In genomic region chr2:74503506-74504475, GRCh38 we compare ENCODE assay signal across 10 cellular contexts. TPM values are rescaled to one million over a fixed set of nuclear protein-coding genes. Genes with fewer than 3 reads are reported as not detected.
A peak's percentile ranks its signal among the peaks of the same experiment; 100 is the strongest.
DNase-seq lines count a peak whose midpoint lies in the region; ATAC-seq and TF ChIP-seq lines count a peak whose summit lies in the region.
"Had no signal": no experiment of that assay in that cellular context is flagged by ENCODE, and none has a peak within 500 bp of the region (broad histone marks: within the 10 kb centered on the region; RNA-seq: fewer than 3 reads in every experiment).

No MANE protein-coding gene starts in this region.

- H3K27ac ChIP-seq in upper lobe of right lung = peak overlapping the region; percentile 89
- H3K27ac ChIP-seq: VCaP had no signal

- TF ChIP-seq CTCF in chondrocyte (IDR thresholded peaks at IDR 0.05) = no peak
- no peak for TF ChIP-seq CTCF in upper lobe of right lung (IDR thresholded peaks at IDR 0.05)

- no peak overlapping the region for H3K27ac Mint-ChIP-seq in activated naive CD4-positive, alpha-beta T cell treated with anti-CD3 and anti-CD28 coated beads, Interleukin-2, amount 10 ng/mL, durations not matched to agents 7 days and 5 days
- peak overlapping the region; percentile 85 for H3K27ac Mint-ChIP-seq in chondrocyte (ENCODE audit: unreplicated experiment)

- intact Hi-C loops in upper lobe of right lung (cut with DNase I) (no loop called here), left colon (cut with DNase I, micrococcal nuclease) (no loop called here)

- H3K4me1 ChIP-seq in mononuclear cell (ENCODE audit: insufficient read depth, low read length) = peaks cover 75% of the 10 kb centered on the region
- H3K4me1 ChIP-seq in upper lobe of right lung = peaks cover 50% of the 10 kb centered on the region

- no peak for DNase-seq in activated naive CD4-positive, alpha-beta T cell treated with anti-CD3 and anti-CD28 coated beads, Interleukin-2, amount 10 ng/mL, durations not matched to agents 7 days and 5 days
- DNase-seq in activated naive CD4-positive, alpha-beta T cell (lab: John Stamatoyannopoulos, UW) = no peak
- DNase-seq in chondrocyte (ENCODE audit: low spot score) (no peak), upper lobe of right lung (no peak), left colon (no peak), HUDEP-2 (lab: John Stamatoyannopoulos, UW; ENCODE audit: unreplicated experiment in 76 of 76) (no peak)
- no peak for DNase-seq in stimulated activated CD4-positive, alpha-beta T cell treated with anti-CD3 and anti-CD28 coated beads, Interleukin-4, amount 100 ng/mL, for 4 hours
- DNase-seq: DND-41 had no signal

- peaks cover 54% of the 10 kb centered on the region for H3K27me3 ChIP-seq in mononuclear cell (ENCODE audit: insufficient read depth, low read length)
- peaks cover 23% of the 10 kb centered on the region for H3K27me3 ChIP-seq in upper lobe of right lung

- H3K27me3 Mint-ChIP-seq in activated naive CD4-positive, alpha-beta T cell treated with anti-CD3 and anti-CD28 coated beads, Interleukin-2, amount 10 ng/mL, durations not matched to agents 7 days and 5 days = peaks cover 80% of the 10 kb centered on the region
- H3K27me3 Mint-ChIP-seq in chondrocyte (ENCODE audit: low read depth) = peaks cover 14% of the 10 kb centered on the region

- ATAC-seq in upper lobe of right lung (no peak), left colon (no peak)

- CTCF ChIA-PET in activated naive CD4-positive, alpha-beta T cell treated with anti-CD3 and anti-CD28 coated beads, Interleukin-2, amount 10 ng/mL, durations not matched to agents 7 days and 5 days (lab: Charles Lee) = interaction anchor here (0.6 to 2.5 kb wide), 9 partner anchors 7 to 90 kb away, joined by 3 to 11 read pairs (median 4); partner anchors contain the start of genes CCDC142 and TTC31

- H3K9me3 Mint-ChIP-seq in activated naive CD4-positive, alpha-beta T cell treated with anti-CD3 and anti-CD28 coated beads, Interleukin-2, amount 10 ng/mL, durations not matched to agents 7 days and 5 days = no peaks in the 10 kb centered on the region
- no peaks in the 10 kb centered on the region for H3K9me3 Mint-ChIP-seq in chondrocyte (ENCODE audit: low read depth)

- H3K4me3 ChIP-seq in mononuclear cell (ENCODE audit: low read length) = peak overlapping the region; percentile 45
- H3K4me3 ChIP-seq in upper lobe of right lung = peak overlapping the region; percentile 68

- peaks cover 14% of the 10 kb centered on the region for H3K36me3 ChIP-seq in upper lobe of right lung

- peaks cover 72% of the 10 kb centered on the region for H3K4me1 Mint-ChIP-seq in activated naive CD4-positive, alpha-beta T cell treated with anti-CD3 and anti-CD28 coated beads, Interleukin-2, amount 10 ng/mL, durations not matched to agents 7 days and 5 days
- peaks cover 65% of the 10 kb centered on the region for H3K4me1 Mint-ChIP-seq in chondrocyte (ENCODE audit: low read depth)

- H3K4me3 Mint-ChIP-seq in activated naive CD4-positive, alpha-beta T cell treated with anti-CD3 and anti-CD28 coated beads, Interleukin-2, amount 10 ng/mL, durations not matched to agents 7 days and 5 days = peak overlapping the region; percentile 61
- H3K4me3 Mint-ChIP-seq in chondrocyte (ENCODE audit: unreplicated experiment) = peak overlapping the region; percentile 71

- peaks cover 42% of the 10 kb centered on the region for H3K36me3 Mint-ChIP-seq in activated naive CD4-positive, alpha-beta T cell treated with anti-CD3 and anti-CD28 coated beads, Interleukin-2, amount 10 ng/mL, durations not matched to agents 7 days and 5 days
- peaks cover 14% of the 10 kb centered on the region for H3K36me3 Mint-ChIP-seq in chondrocyte (ENCODE audit: low read depth)

- H3K9me3 ChIP-seq in mononuclear cell (ENCODE audit: low read depth, low read length) (no peaks in the 10 kb centered on the region), upper lobe of right lung (no peaks in the 10 kb centered on the region)

RNA-seq across cellular contexts. Expression of gene PCGF1, which starts 3.7 kb away (rescaled TPM):
- total RNA-seq in chondrocyte = 26.1 to 30.7 TPM (median 30.0 TPM) in 3 replicates
- total RNA-seq in mononuclear cell = 12.1 TPM
- 30.1 TPM for total RNA-seq in upper lobe of right lung
- 10 to 100 TPM; 18.4 to 20.2 TPM for total RNA-seq in left colon

RNA-seq across cellular contexts. Expression of gene LBX2, which starts 4.4 kb away (rescaled TPM):
- total RNA-seq in chondrocyte (0.90 to 2.3 TPM (median 1.3 TPM) in 3 replicates), mononuclear cell (0.21 TPM), upper lobe of right lung (1.8 TPM), left colon (1 to 10 TPM; 1.2 to 1.7 TPM)

RNA-seq across cellular contexts. Expression of gene TLX2, which starts 10.5 kb away (rescaled TPM):
- 0.10 TPM in 1 of 3 replicates, not detected in the others for total RNA-seq in chondrocyte
- 0.10 TPM for total RNA-seq in mononuclear cell
- total RNA-seq in upper lobe of right lung = not detected
- under 1 TPM in 1 of 2 donors, not detected in 1; 0.56 TPM for total RNA-seq in left colon

RNA-seq across cellular contexts. Expression of gene TTC31, which starts 20.9 kb away (rescaled TPM):
- total RNA-seq in chondrocyte = 17.4 to 25.4 TPM (median 18.1 TPM) in 3 replicates
- 14.0 TPM for total RNA-seq in mononuclear cell
- 23.4 TPM for total RNA-seq in upper lobe of right lung
- total RNA-seq in left colon = 10 to 100 TPM; 23.6 to 29.7 TPM

RNA-seq across cellular contexts. Expression of gene CCDC142, which starts 21.0 kb away (rescaled TPM):
- total RNA-seq in chondrocyte (12.7 to 21.9 TPM (median 13.3 TPM) in 3 replicates), mononuclear cell (8.3 TPM), upper lobe of right lung (16.1 TPM), left colon (10 to 100 TPM; 22.4 to 23.9 TPM)
